9 cellular contexts compared by ENCODE assay signal in the genomic region with DNA sequence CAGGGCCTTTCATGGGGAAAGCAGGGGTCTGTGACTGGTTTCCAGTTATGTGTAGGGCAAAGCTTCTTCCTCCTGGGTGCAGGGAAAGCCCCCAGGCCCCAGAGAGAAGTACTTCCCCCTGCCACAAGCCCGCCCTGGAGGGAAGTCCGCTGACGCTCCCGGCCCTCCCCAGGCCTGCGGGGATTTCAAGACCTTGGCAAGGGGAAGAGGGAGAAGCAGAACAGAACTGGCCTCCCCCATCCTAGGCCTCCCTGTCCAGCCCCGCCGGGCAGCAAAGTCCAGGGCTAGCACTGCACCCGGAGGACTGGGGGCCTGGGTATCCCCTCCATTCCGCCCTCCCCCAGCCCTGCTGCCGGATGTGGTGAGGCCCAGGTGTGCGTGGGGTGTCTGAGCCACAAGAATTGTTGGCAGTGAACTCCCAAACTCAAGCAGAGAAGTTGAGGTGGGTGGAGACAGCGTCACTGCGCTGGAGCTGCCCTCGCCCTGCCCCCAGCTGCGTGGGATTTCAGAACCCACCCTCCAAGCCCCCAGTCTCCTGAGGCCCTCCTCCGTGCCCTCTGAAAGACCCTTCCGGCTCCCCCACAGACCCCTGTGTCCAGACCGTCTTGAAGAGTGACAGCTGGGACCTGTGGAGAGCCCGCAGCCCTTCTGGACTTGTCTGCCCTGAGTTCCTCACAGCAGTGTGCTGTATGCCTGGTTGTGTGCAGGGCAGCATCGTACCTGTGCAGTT. TPM values are rescaled to one million over a fixed set of nuclear protein-coding genes. Genes with fewer than 3 reads are reported as not detected.
DNase-seq lines count a peak whose midpoint lies in the region; ATAC-seq and TF ChIP-seq lines count a peak whose summit lies in the region.
"Had no signal": no experiment of that assay in that cellular context is flagged by ENCODE, and none has a peak within 500 bp of the region (broad histone marks: within the 10 kb centered on the region; RNA-seq: fewer than 3 reads in every experiment).

No MANE protein-coding gene starts in this region.

- no peaks in the 10 kb centered on the region for H3K9me3 ChIP-seq in CD4-positive, alpha-beta memory T cell (ENCODE audit: control insufficient read depth in 1 of 2, low read length in 2 of 2)
- H3K9me3 ChIP-seq in Karpas-422 (ENCODE audit: low read length) = no peaks in the 10 kb centered on the region
- no peaks in the 10 kb centered on the region for H3K9me3 ChIP-seq in gastroesophageal sphincter
- H3K9me3 ChIP-seq in spleen = no peaks in the 10 kb centered on the region

- peaks cover 35 to 83% (median 63%) of the 10 kb centered on the region in 4 donors for H3K4me1 Mint-ChIP-seq in CD4-positive, alpha-beta memory T cell

- TF ChIP-seq EP300 in gastroesophageal sphincter (IDR thresholded peaks at IDR 0.05) = no peak

- POLR2A ChIA-PET in CD4-positive, alpha-beta memory T cell (lab: Charles Lee; ENCODE audit: partially characterized antibody) = interaction anchor here (0.7 to 12.4 kb wide), 12 partner anchors 9 to 767 kb away, joined by 3 to 285 read pairs (median 5); partner anchors contain the start of genes ARID5A, CNNM3, ITPRIPL1 and STARD7

- H3K4me3 ChIP-seq in CD4-positive, alpha-beta memory T cell (ENCODE audit: low read length in 2 of 2) = peak overlapping the region; percentile 61 to 71
- H3K4me3 ChIP-seq in Karpas-422 (ENCODE audit: low read length) = peak overlapping the region; percentile 96
- H3K4me3 ChIP-seq in gastroesophageal sphincter = peak overlapping the region in 1 of 2 donors; percentile 65
- H3K4me3 ChIP-seq in spleen = peak overlapping the region in 5 of 8 donors; percentile 15 to 91 (median 71)

- H4K20me1 ChIP-seq in Karpas-422 (ENCODE audit: insufficient read depth, low read depth, low read length) = peaks cover 23% of the 10 kb centered on the region

- 53% methylated on average over 5 of the region's 20 CpGs; no CpG with 5 or more reads in 1 of the 2 donors for WGBS in gastroesophageal sphincter (ENCODE audit: low coverage in 1 of 2), 2 donors
- 17 to 26% (median 21%) methylated on average over 6 to 20 of the region's 20 CpGs for WGBS in spleen, 5 donors

- peak; percentile 31 for ATAC-seq in GM21390 (IDR thresholded peaks at IDR 0.05; ENCODE audit: unreplicated experiment)
- ATAC-seq in gastroesophageal sphincter = no peak

- no peaks in the 10 kb centered on the region for H3K27me3 ChIP-seq in CD4-positive, alpha-beta memory T cell (ENCODE audit: insufficient read depth, low read length)
- H3K27me3 ChIP-seq in Karpas-422 (ENCODE audit: low read length) (no peaks in the 10 kb centered on the region), gastroesophageal sphincter (no peaks in the 10 kb centered on the region), spleen (replicated peaks in 1 of 7) (no peaks in the 10 kb centered on the region)

- TF ChIP-seq CTCF in gastroesophageal sphincter (IDR thresholded peaks at IDR 0.05) (no peak), spleen (IDR thresholded peaks at IDR 0.05 in 8 of 11, conservative IDR thresholded peaks at IDR 0.05 in 3 of 11) (peak in 4 of 11 experiments; percentile 15 to 32 (median 28))

- H3K9me3 Mint-ChIP-seq in CD4-positive, alpha-beta memory T cell = peaks cover 0 to 6% (median 0%) of the 10 kb centered on the region in 8 donors

- H3K9me2 ChIP-seq in Karpas-422 (replicated peaks; ENCODE audit: insufficient read depth, low read length) = no peaks in the 10 kb centered on the region

- intact Hi-C loops in CD4-positive, alpha-beta memory T cell (cut with micrococcal nuclease) = loop anchor here (1.0 to 5.0 kb wide), 4 partner anchors 18 to 391 kb away; partner anchors contain the start of genes ARID5A, CIAO1 and STARD7
- intact Hi-C loops in spleen (cut with DNase I; ENCODE audit: low total_unique reads) = no loop called here

- peak overlapping the region; percentile 86 to 90 (median 87) for H3K4me3 Mint-ChIP-seq in CD4-positive, alpha-beta memory T cell

- peak overlapping the region; percentile 100 for H3K27ac ChIP-seq in CD4-positive, alpha-beta memory T cell (ENCODE audit: low read depth, low read length)
- peak overlapping the region; percentile 67 for H3K27ac ChIP-seq in Karpas-422 (ENCODE audit: low read length)
- peak overlapping the region in 3 of 4 donors; percentile 5 to 78 (median 35) for H3K27ac ChIP-seq in gastroesophageal sphincter
- H3K27ac ChIP-seq in spleen = peak overlapping the region; percentile 74 to 95 (median 86)

- peaks cover 6% of the 10 kb centered on the region for H3K36me3 ChIP-seq in CD4-positive, alpha-beta memory T cell (ENCODE audit: insufficient read depth, low read length)
- H3K36me3 ChIP-seq in Karpas-422 (ENCODE audit: insufficient read depth, low read length) (peaks cover 19% of the 10 kb centered on the region), gastroesophageal sphincter (no peaks in the 10 kb centered on the region), spleen (peaks cover 0 to 29% (median 0%) of the 10 kb centered on the region in 6 donors)

- peaks cover 7% of the 10 kb centered on the region for H3K79me2 ChIP-seq in Karpas-422 (ENCODE audit: low read length)

- H3K27me3 Mint-ChIP-seq in CD4-positive, alpha-beta memory T cell = no peaks in the 10 kb centered on the region

- H3K4me1 ChIP-seq in CD4-positive, alpha-beta memory T cell (ENCODE audit: insufficient read depth, low read length) = peaks cover 66% of the 10 kb centered on the region
- H3K4me1 ChIP-seq in Karpas-422 (ENCODE audit: low read length) = peaks cover 60% of the 10 kb centered on the region
- H3K4me1 ChIP-seq in gastroesophageal sphincter = peaks cover 0 to 45% (median 8%) of the 10 kb centered on the region in 3 donors
- peaks cover 27 to 86% (median 73%) of the 10 kb centered on the region in 6 donors for H3K4me1 ChIP-seq in spleen

- peaks cover 3 to 43% of the 10 kb centered on the region in 2 donors for H3K36me3 Mint-ChIP-seq in CD4-positive, alpha-beta memory T cell

- TF ChIP-seq POLR2A in gastroesophageal sphincter (IDR thresholded peaks at IDR 0.05) = no peak
- no peak for TF ChIP-seq POLR2A in spleen (IDR thresholded peaks at IDR 0.05)

- DNase-seq in CD4-positive, alpha-beta memory T cell = peak; percentile 92 to 96 (median 95)
- DNase-seq in Karpas-422 (peak; percentile 69), spleen (peak; percentile 95), NCI-H748 (lab: John Stamatoyannopoulos, UW; ENCODE audit: unreplicated experiment) (no peak), NCI-H1092 treated with DMSO at 0.1 percent for 48 hours (lab: John Stamatoyannopoulos, UW) (no peak)
- DNase-seq in activated CD8-positive, alpha-beta memory T cell treated with anti-CD3 and anti-CD28 coated beads for 4 hours (ENCODE audit: low read depth in 2 of 2) = peak; percentile 79 to 86

- H3K4me2 ChIP-seq in Karpas-422 (ENCODE audit: low read depth, low read length, poor library complexity, severe bottlenecking) = peak overlapping the region; percentile 79

- peak overlapping the region; percentile 78; the same call in 1 of the 2 replicates for H2AFZ ChIP-seq in Karpas-422 (ENCODE audit: low read length)

- CTCF ChIA-PET in CD4-positive, alpha-beta memory T cell (lab: Charles Lee; ENCODE audit: partially characterized antibody) = interaction anchor here (2.7 to 14.8 kb wide), 3 partner anchors 8 to 28 kb away, joined by 11 to 648 read pairs (median 21); partner anchors contain the start of gene ASTL

- peak overlapping the region; percentile 96 for H3K9ac ChIP-seq in Karpas-422 (ENCODE audit: low read length)

- H3K27ac Mint-ChIP-seq in CD4-positive, alpha-beta memory T cell = peak overlapping the region; percentile 98 to 100 (median 99)

RNA-seq across cellular contexts. Expression of gene DUSP2, which starts 1.1 kb away (rescaled TPM):
- 10 to 100 TPM; 33.4 to 34.6 TPM for total RNA-seq in CD4-positive, alpha-beta memory T cell
- 100 to 1,000 TPM in 1 of 2 donors, 10 to 100 TPM in 1; 48.2 to 303 TPM for polyA plus RNA-seq in CD4-positive, alpha-beta memory T cell
- total RNA-seq in Karpas-422 (2014; rRNA removed; shearing (Covaris generic); ENCODE audit: low replicate concordance) = 25.1 and 45.2 TPM in 2 replicates
- total RNA-seq in gastroesophageal sphincter (1 to 10 TPM in 1 of 4 donors, under 1 TPM in 2, not detected in 1; 0.23 to 5.4 (median 0.40) TPM), spleen (10 to 100 TPM; 27.2 to 88.0 (median 45.0) TPM)
- 10 to 100 TPM; 24.2 to 60.8 (median 47.6) TPM for polyA plus RNA-seq in spleen

RNA-seq across cellular contexts. Expression of gene ASTL, which starts 8.0 kb away (rescaled TPM):
- total RNA-seq in CD4-positive, alpha-beta memory T cell = 1 to 10 TPM in 1 of 2 experiments, not detected in 1; 1.3 TPM
- under 1 TPM in 1 of 2 donors, not detected in 1; 0.48 TPM for polyA plus RNA-seq in CD4-positive, alpha-beta memory T cell
- not detected in 2 replicates for total RNA-seq in Karpas-422 (2014; rRNA removed; shearing (Covaris generic); ENCODE audit: low replicate concordance)
- not detected for total RNA-seq in gastroesophageal sphincter
- total RNA-seq in spleen = 1 to 10 TPM in 2 of 7 donors, under 1 TPM in 4, not detected in 1; 0.49 to 2.2 (median 0.72) TPM
- under 1 TPM; 0.24 to 0.33 (median 0.29) TPM for polyA plus RNA-seq in spleen
- total RNA-seq: fibroblast of lung had no signal
- polyA plus RNA-seq: fibroblast of lung had no signal

RNA-seq across cellular contexts. Expression of gene ADRA2B, which starts 29.9 kb away (rescaled TPM):
- not detected for total RNA-seq in CD4-positive, alpha-beta memory T cell
- polyA plus RNA-seq in CD4-positive, alpha-beta memory T cell = not detected
- not detected in 2 replicates for total RNA-seq in Karpas-422 (2014; rRNA removed; shearing (Covaris generic); ENCODE audit: low replicate concordance)
- total RNA-seq in gastroesophageal sphincter (1 to 10 TPM; 1.3 to 4.9 (median 2.1) TPM), spleen (10 to 100 TPM in 3 of 7 donors, 1 to 10 TPM in 4; 3.1 to 14.2 (median 9.0) TPM)
- 1 to 10 TPM; 1.8 to 4.2 (median 1.8) TPM for polyA plus RNA-seq in spleen
- total RNA-seq: fibroblast of lung had no signal

Comparison
In these comparisons a context has a peak if more than half of its experiments do, and no peak if none do; other contexts are left out.
1. DNase-seq: peak in CD4-positive, alpha-beta memory T cell (5 of 5), Karpas-422 (single experiment), activated CD8-positive, alpha-beta memory T cell treated with anti-CD3 and anti-CD28 coated beads for 4 hours (2 of 2) and spleen (single experiment); none in NCI-H748 (single experiment) and NCI-H1092 treated with DMSO at 0.1 percent for 48 hours (single experiment).
2. H3K27ac ChIP-seq: peak in every context shown above with its lines; median percentile 100 in CD4-positive, alpha-beta memory T cell; 86 in spleen; 67 in Karpas-422; 35 in gastroesophageal sphincter.